ENCODE assay signal across 8 cellular contexts in genomic region chrX:149470960-149471359, GRCh38. TPM values are rescaled to one million over a fixed set of nuclear protein-coding genes. Genes with fewer than 3 reads are reported as not detected.
DNase-seq lines count a peak whose midpoint lies in the region; ATAC-seq and TF ChIP-seq lines count a peak whose summit lies in the region.

No MANE protein-coding gene starts in this region.

- H2BK120ac ChIP-seq in IMR-90 (ENCODE audit: low read depth, low read length): no peak overlapping the region

- peaks cover 4% of the 10 kb centered on the region; the same call in 1 of the 2 replicates for H3K9me1 ChIP-seq in IMR-90 (ENCODE audit: insufficient read depth, low read length)

- no peaks in the 10 kb centered on the region for H3K79me1 ChIP-seq in IMR-90 (ENCODE audit: low read depth in 1 of 2, low read length in 2 of 2)

- H3K27ac ChIP-seq in IMR-90 (ENCODE audit: insufficient read depth, low read length) (no peak overlapping the region), fibroblast of lung (ENCODE audit: insufficient read depth, low read length) (no peak overlapping the region)

- no peak for TF ChIP-seq POLR2A in IMR-90 (IDR thresholded peaks at IDR 0.05; ENCODE audit: low read depth, low read length)

- H3K9me3 Mint-ChIP-seq in activated T-cell treated with anti-CD3 and anti-CD28 coated beads, Interleukin-2, amount 50 U/mL, for 24 hours: no peaks in the 10 kb centered on the region
- peaks cover 46% of the 10 kb centered on the region for H3K9me3 Mint-ChIP-seq in nephron progenitor cell

- CTCF ChIA-PET in IMR-90 (lab: Yijun Ruan, JAX): interaction anchor here (1.0 to 1.7 kb wide), 6 partner anchors 10 to 1828 kb away, joined by 3 to 7 read pairs (median 6); no protein-coding TSS in a partner anchor

- no peak overlapping the region for H3K4ac ChIP-seq in IMR-90 (ENCODE audit: low read depth, low read length)

- TF ChIP-seq RAD21 in IMR-90 (IDR thresholded peaks at IDR 0.05; ENCODE audit: low read length): peak; percentile 85

- H2BK15ac ChIP-seq in IMR-90 (ENCODE audit: low read depth, low read length): no peak overlapping the region

- H3K4me1 ChIP-seq in IMR-90 (ENCODE audit: control insufficient read depth, insufficient read depth, low read length): no peaks in the 10 kb centered on the region
- H3K4me1 ChIP-seq in fibroblast of lung (ENCODE audit: control insufficient read depth, extremely low read depth, insufficient read depth, low read length): no peaks in the 10 kb centered on the region

- no peak overlapping the region for H4K91ac ChIP-seq in IMR-90 (ENCODE audit: insufficient read depth, low read depth, low read length)

- no peaks in the 10 kb centered on the region for H3K79me2 ChIP-seq in fibroblast of lung (ENCODE audit: control insufficient read depth, insufficient read depth, low read length)

- DNase-seq in DMS153 treated with DMSO at 0.1 percent for 48 hours (lab: John Stamatoyannopoulos, UW; ENCODE audit: unreplicated experiment) (peak; percentile 83), IMR-90 (peak; percentile 44), OCI-M1 (lab: John Stamatoyannopoulos, UW) (peak; percentile 85), fibroblast of lung (ENCODE audit: low read depth in 2 of 2) (peak; percentile 25 to 52), nephron progenitor cell (peak; percentile 82)
- DNase-seq in activated T-cell treated with anti-CD3 and anti-CD28 coated beads, Interleukin-2, amount 50 U/mL, for 24 hours: peak; percentile 84
- DNase-seq in stimulated activated naive CD4-positive, alpha-beta T cell treated with Interleukin-2 at 50 U/mL for 16 hours (lab: John Stamatoyannopoulos, UW): peak; percentile 21

- H3K27me3 ChIP-seq in IMR-90 (ENCODE audit: control insufficient read depth, insufficient read depth, low read length) (no peaks in the 10 kb centered on the region; the same call in 1 of the 2 replicates), fibroblast of lung (ENCODE audit: control insufficient read depth, insufficient read depth, low read length) (no peaks in the 10 kb centered on the region)

- H3K4me3 ChIP-seq in IMR-90 (ENCODE audit: insufficient read depth, low read depth, low read length) (no peak overlapping the region), fibroblast of lung (replicated peaks in 1 of 4; ENCODE audit: control extremely low read depth in 1 of 4, insufficient read depth in 1 of 4, low read depth in 3 of 4, low read length in 4 of 4) (peak overlapping the region in 2 of 4 experiments; percentile 23)

- no peak overlapping the region for H4K5ac ChIP-seq in IMR-90 (ENCODE audit: low read depth, low read length)

- peaks cover 47% of the 10 kb centered on the region for H3K27me3 Mint-ChIP-seq in activated T-cell treated with anti-CD3 and anti-CD28 coated beads, Interleukin-2, amount 50 U/mL, for 24 hours
- H3K27me3 Mint-ChIP-seq in nephron progenitor cell (ENCODE audit: low read depth, poor library complexity): no peaks in the 10 kb centered on the region

- ATAC-seq in GM21576 (IDR thresholded peaks at IDR 0.05; ENCODE audit: unreplicated experiment): peak; percentile 90
- peak; percentile 99 for ATAC-seq in IMR-90 (ENCODE audit: low read depth)

- no peak overlapping the region for H3K23ac ChIP-seq in IMR-90 (ENCODE audit: low read depth, low read length)

- H3K27ac Mint-ChIP-seq in activated T-cell treated with anti-CD3 and anti-CD28 coated beads, Interleukin-2, amount 50 U/mL, for 24 hours: no peak overlapping the region
- no peak overlapping the region for H3K27ac Mint-ChIP-seq in nephron progenitor cell

- no TSS peak for BruUV-seq in IMR-90 (replicated peaks; lab: Mats Ljungman, UMichigan)

- in situ Hi-C loops in IMR-90 (cut with MboI; ENCODE audit: low sequenced_read_pairs): loop anchor here (10.0 kb wide), 1 partner anchor 1426 kb away; no protein-coding TSS in a partner anchor

- no peaks in the 10 kb centered on the region for H3K9me3 ChIP-seq in IMR-90 (ENCODE audit: control insufficient read depth, insufficient read depth, low read length)
- H3K9me3 ChIP-seq in fibroblast of lung (ENCODE audit: control insufficient read depth, insufficient read depth, low read depth, low read length): no peaks in the 10 kb centered on the region

- H2BK5ac ChIP-seq in IMR-90 (ENCODE audit: low read depth, low read length, poor library complexity, severe bottlenecking): no peak overlapping the region

- no peak overlapping the region for H3K4me3 Mint-ChIP-seq in activated T-cell treated with anti-CD3 and anti-CD28 coated beads, Interleukin-2, amount 50 U/mL, for 24 hours
- H3K4me3 Mint-ChIP-seq in nephron progenitor cell: no peak overlapping the region

- no peak overlapping the region for H2BK20ac ChIP-seq in IMR-90 (ENCODE audit: low read depth, low read length)

- WGBS in IMR-90 (ENCODE audit: extremely low coverage in 2 of 2, insufficient read length in 1 of 2), 2 experiments: 32% methylated on average over 9 of the region's 23 CpGs; no CpG with 5 or more reads in 1 of the 2 experiments

- no peak overlapping the region; a peak in 1 of 4 replicates for H4K8ac ChIP-seq in IMR-90 (ENCODE audit: low read depth in 2 of 2, low read length in 2 of 2)

- no peak overlapping the region for H3K18ac ChIP-seq in IMR-90 (ENCODE audit: low read depth, low read length)

- peak overlapping the region; percentile 79 for H2AK9ac ChIP-seq in IMR-90 (replicated peaks; ENCODE audit: low read depth, low read length, poor library complexity)

- H2AK5ac ChIP-seq in IMR-90 (ENCODE audit: low read depth, low read length): no peak overlapping the region

- peak; percentile 83 for TF ChIP-seq CTCF in IMR-90 (conservative IDR thresholded peaks at IDR 0.05; ENCODE audit: low read depth, low read length)
- peak; percentile 59 to 68 for TF ChIP-seq CTCF in fibroblast of lung (conservative IDR thresholded peaks at IDR 0.05 in 1 of 2, IDR thresholded peaks at IDR 0.05 in 1 of 2; ENCODE audit: low read depth in 1 of 2, low read length in 2 of 2)
- peak; percentile 77 for TF ChIP-seq CTCF in nephron progenitor cell (IDR thresholded peaks at IDR 0.05)

- peaks cover 4% of the 10 kb centered on the region for H3K4me1 Mint-ChIP-seq in activated T-cell treated with anti-CD3 and anti-CD28 coated beads, Interleukin-2, amount 50 U/mL, for 24 hours (ENCODE audit: low read depth)
- H3K4me1 Mint-ChIP-seq in nephron progenitor cell: no peaks in the 10 kb centered on the region

- dilution Hi-C loops in IMR-90 (cut with HindIII; ENCODE audit: low sequenced_read_pairs, unreplicated experiment): no loop called here

- H4K20me1 ChIP-seq in IMR-90 (ENCODE audit: insufficient read depth, low read length) (no peaks in the 10 kb centered on the region), fibroblast of lung (ENCODE audit: control insufficient read depth, extremely low read depth, insufficient read depth, low read length) (no peaks in the 10 kb centered on the region)

- no peak overlapping the region for H3K56ac ChIP-seq in IMR-90 (ENCODE audit: extremely low read depth, insufficient read depth, low read length)

- no peaks in the 10 kb centered on the region for H3K36me3 ChIP-seq in IMR-90 (ENCODE audit: control insufficient read depth, insufficient read depth, low read length)
- H3K36me3 ChIP-seq in fibroblast of lung (ENCODE audit: control insufficient read depth, insufficient read depth, low read length): no peaks in the 10 kb centered on the region

- H2AFZ ChIP-seq in IMR-90 (replicated peaks; ENCODE audit: low read length, poor library complexity) (peak overlapping the region; percentile 83), fibroblast of lung (ENCODE audit: low read length) (no peak overlapping the region)

- H3K36me3 Mint-ChIP-seq in activated T-cell treated with anti-CD3 and anti-CD28 coated beads, Interleukin-2, amount 50 U/mL, for 24 hours (ENCODE audit: low read depth): no peaks in the 10 kb centered on the region
- H3K36me3 Mint-ChIP-seq in nephron progenitor cell (ENCODE audit: low read depth): no peaks in the 10 kb centered on the region

- intact Hi-C loops in IMR-90 (cut with micrococcal nuclease): loop anchor here (1.0 to 5.0 kb wide), 3 partner anchors 184 to 1422 kb away; no protein-coding TSS in a partner anchor

- H3K9ac ChIP-seq in IMR-90 (ENCODE audit: low read depth, low read length) (no peak overlapping the region), fibroblast of lung (ENCODE audit: insufficient read depth, low read length) (no peak overlapping the region)

- H3K14ac ChIP-seq in IMR-90 (replicated peaks; ENCODE audit: low read depth, low read length): no peak overlapping the region

- H3K4me2 ChIP-seq in IMR-90 (ENCODE audit: low read depth, low read length): peak overlapping the region; percentile 49; the same call in 1 of the 2 replicates
- peak overlapping the region; percentile 51 for H3K4me2 ChIP-seq in fibroblast of lung (ENCODE audit: extremely low read depth, insufficient read depth, low read length)

- POLR2A ChIA-PET in IMR-90 (lab: Charles Lee; ENCODE audit: unreplicated experiment): no interaction called here

TF ChIP-seq in IMR-90, 13 proteins besides CTCF, POLR2A, EP300 and RAD21:
- TF ChIP-seq CHD1 (IDR thresholded peaks at IDR 0.05; ENCODE audit: low read depth, low read length) (no peak), SMC3 (IDR thresholded peaks at IDR 0.05; ENCODE audit: low read depth, low read length) (peak; percentile 69)

RNA-seq across cellular contexts. Expression of gene IDS, which starts 34.1 kb away (rescaled TPM):
- 22.8 and 26.3 TPM in 2 replicates for total RNA-seq in IMR-90 (2012; rRNA removed)
- polyA plus RNA-seq in IMR-90 (2012; rRNA removed): 56.9 and 62.7 TPM in 2 replicates
- 46.3 and 52.4 TPM in 2 replicates for polyA plus RNA-seq in IMR-90 (2012; cell fraction: cytosol; rRNA removed)
- polyA plus RNA-seq in IMR-90 (2012; cell fraction: nucleus; rRNA removed; ENCODE audit: low replicate concordance): 64.6 and 81.5 TPM in 2 replicates
- total RNA-seq in fibroblast of lung: 21.3 and 36.2 TPM in 2 replicates
- 57.0 and 65.0 TPM in 2 replicates for polyA plus RNA-seq in fibroblast of lung
- 29.1 and 36.0 TPM in 2 replicates for polyA plus RNA-seq in fibroblast of lung (2012)
- 100 and 114 TPM in 2 replicates for polyA minus RNA-seq in fibroblast of lung (ENCODE audit: low replicate concordance)

Comparison
In these comparisons a context has a peak if more than half of its experiments do, and no peak if none do; other contexts are left out.
1. DNase-seq: peak in every context shown above with its lines; median percentile 85 in OCI-M1; 84 in activated T-cell treated with anti-CD3 and anti-CD28 coated beads, Interleukin-2, amount 50 U/mL, for 24 hours; 83 in DMS153 treated with DMSO at 0.1 percent for 48 hours; 82 in nephron progenitor cell; 44 in IMR-90; 38 in fibroblast of lung; 21 in stimulated activated naive CD4-positive, alpha-beta T cell treated with Interleukin-2 at 50 U/mL for 16 hours.